In the genomic region with DNA sequence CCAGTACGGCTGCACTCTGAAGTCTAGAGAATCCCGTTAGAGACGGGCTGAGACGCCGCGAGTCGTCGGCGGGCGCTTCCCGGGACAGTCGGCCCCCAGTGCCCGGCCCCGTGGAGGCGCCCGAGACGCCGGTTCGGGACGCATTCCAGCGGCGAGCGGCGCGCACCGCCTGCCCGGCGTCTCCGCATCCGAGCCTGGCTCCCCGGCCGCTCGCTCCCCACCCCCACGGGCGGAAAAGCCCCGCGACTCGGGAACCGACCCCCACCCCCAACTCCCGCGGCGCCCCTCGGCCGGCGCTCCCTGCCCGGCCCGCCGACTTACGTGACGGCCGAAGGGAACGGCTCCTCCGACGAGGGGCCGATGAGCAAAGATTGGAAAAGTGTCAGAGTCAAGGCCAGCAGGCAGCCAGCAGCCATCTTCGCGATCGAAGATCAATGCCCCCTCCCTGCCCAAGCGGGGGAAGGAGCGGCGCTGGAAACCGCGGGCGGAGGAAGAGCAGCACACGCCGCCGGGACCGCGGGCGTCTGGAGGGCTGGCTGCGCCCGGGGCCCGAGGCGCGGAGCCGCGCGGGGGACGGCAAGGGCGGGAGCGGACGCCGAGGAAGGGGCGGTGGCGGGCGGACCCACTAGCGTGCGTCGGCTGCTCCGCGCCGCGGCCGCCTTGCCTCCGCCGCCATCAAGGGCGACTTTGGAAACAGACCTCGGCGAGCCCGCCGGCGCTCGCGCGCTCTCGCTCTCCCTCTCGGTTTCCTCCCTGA, we compare ENCODE assay signal across 8 cellular contexts. TPM values are rescaled to one million over a fixed set of nuclear protein-coding genes. Genes with fewer than 3 reads are reported as not detected.
A peak's percentile ranks its signal among the peaks of the same experiment; 100 is the strongest.
DNase-seq lines count a peak whose midpoint lies in the region; ATAC-seq, FAIRE-seq and TF ChIP-seq lines count a peak whose summit lies in the region.

A gene (minus strand): TSS at position 734 of the 757 bp plus-strand sequence.

- intact Hi-C loops in HepG2 (cut with micrococcal nuclease; ENCODE audit: unreplicated experiment): no loop called here

- peak within 1 kb of the TSS in 2 of 3 experiments; percentile 39 to 52; a peak in 4 of 6 replicates for H3K4me3 ChIP-seq in HepG2 (replicated peaks in 1 of 3; ENCODE audit: insufficient read depth in 1 of 3, low read depth in 2 of 3, low read length in 3 of 3)

- WGBS in HepG2 (ENCODE audit: low lambda C conversion rate): 70% methylated on average over 41 of the region's 107 CpGs

- H4K20me1 ChIP-seq in HepG2 (ENCODE audit: insufficient read depth, low read length): no peaks in the 10 kb centered on the region

- FAIRE-seq in GM12892 (lab: Jason Lieb, UNC) (no peak), HepG2 (lab: Jason Lieb, UNC) (no peak)

- no peaks in the 10 kb centered on the region for H3K79me2 ChIP-seq in HepG2 (ENCODE audit: insufficient read depth, low read length)

- no peak within 1 kb of the TSS for H2AFZ ChIP-seq in HepG2 (ENCODE audit: low read length)

- POLR2A ChIA-PET in HepG2 (lab: Yijun Ruan, JAX): no interaction called here

- ATAC-seq in HepG2 (peak; percentile 87), GM21390 (IDR thresholded peaks at IDR 0.05; ENCODE audit: unreplicated experiment) (no peak), GM19467 (IDR thresholded peaks at IDR 0.05; ENCODE audit: unreplicated experiment) (no peak)
- ATAC-seq in stimulated activated naive CD8-positive, alpha-beta T cell treated with anti-CD3 and anti-CD28 coated beads, Interleukin-15, Interleukin-2, amounts not matched to agents 100 U/mL and 50 U/mL, for 24 hours: peak; percentile 28

- in situ Hi-C loops in HepG2 (cut with HindIII; ENCODE audit: extremely low pct_ligation_motif_present, low pct_unique_long_range_greater_than_20kb): no loop called here

- TF ChIP-seq EP300 in HepG2 (IDR thresholded peaks at IDR 0.05; ENCODE audit: low read depth in 2 of 2, low read length in 2 of 2) (no peak), HepG2 (CRISPR knock-in tag; IDR thresholded peaks at IDR 0.05; ENCODE audit: borderline replicate concordance) (no peak)

- TF ChIP-seq POLR2A in GM12892 (IDR thresholded peaks at IDR 0.05; ENCODE audit: low read depth, low read length) (no peak), HepG2 (IDR thresholded peaks at IDR 0.05; ENCODE audit: insufficient read depth in 1 of 2, low read depth in 2 of 2, low read length in 2 of 2) (no peak)

- BruUV-seq in HepG2 (replicated peaks; lab: Mats Ljungman, UMichigan): no TSS peak

- DNase-seq in AG08396 (ENCODE audit: low spot score): peak; percentile 79
- DNase-seq in GM12892 (ENCODE audit: insufficient read length): peak; percentile 20
- DNase-seq in NOMO-1 treated with DMSO at 0.1 percent for 48 hours (lab: John Stamatoyannopoulos, UW; ENCODE audit: unreplicated experiment): peak; percentile 45
- peak; percentile 53 for DNase-seq in dermis blood vessel endothelial cell
- DNase-seq in HepG2 (ENCODE audit: low spot score): no peak
- DNase-seq in stimulated activated naive CD8-positive, alpha-beta T cell treated with anti-CD3 and anti-CD28 coated beads, Interleukin-15, Interleukin-2, amounts not matched to agents 100 U/mL and 50 U/mL, for 24 hours: peak; percentile 9

- H3K9me3 ChIP-seq in HepG2 (ENCODE audit: low read length): no peaks in the 10 kb centered on the region

- H3K4me1 ChIP-seq in HepG2 (ENCODE audit: insufficient read depth, low read length): peaks cover 5% of the 10 kb centered on the region; the same call in 1 of the 2 replicates

- no peak within 1 kb of the TSS for H3K9ac ChIP-seq in HepG2 (ENCODE audit: insufficient read depth, low read depth, low read length)

- TF ChIP-seq CTCF in HepG2 (CRISPR knock-in tag; IDR thresholded peaks at IDR 0.05): no peak

- CTCF ChIA-PET in HepG2 (lab: Yijun Ruan, JAX; ENCODE audit: low intra/inter-chr PET ratio, low total read pairs): no interaction called here

- peaks cover 0 to 16% of the 10 kb centered on the region in 2 experiments; a peak in 3 of 5 replicates for H3K27me3 ChIP-seq in HepG2 (ENCODE audit: control insufficient read depth in 1 of 2, insufficient read depth in 2 of 2, low read length in 2 of 2)

- no peak within 1 kb of the TSS for H3K27ac ChIP-seq in HepG2 (ENCODE audit: extremely low read length, insufficient read depth, low read length)

- H3K4me2 ChIP-seq in HepG2 (ENCODE audit: low read depth, low read length): peak within 1 kb of the TSS; percentile 57

- TF ChIP-seq RAD21 in HepG2 (CRISPR knock-in tag; IDR thresholded peaks at IDR 0.05): no peak

- no peaks in the 10 kb centered on the region for H3K36me3 ChIP-seq in HepG2 (replicated peaks in 1 of 2; ENCODE audit: control insufficient read depth in 1 of 2, insufficient read depth in 2 of 2, low read length in 2 of 2)

TF ChIP-seq in HepG2, 621 proteins besides CTCF, POLR2A, EP300 and RAD21:
- peak; percentile 27 for TF ChIP-seq YY1 (IDR thresholded peaks at IDR 0.05; ENCODE audit: insufficient read depth, insufficient replicate concordance, low read depth, low read length)
- peak; percentile 3 for TF ChIP-seq HNRNPLL (IDR thresholded peaks at IDR 0.05; ENCODE audit: low read depth, low read length, poor library complexity, severe bottlenecking)
- no peak for TF ChIP-seq RORA (CRISPR knock-in tag; IDR thresholded peaks at IDR 0.05)

RNA-seq across cellular contexts. Expression of the gene that starts here (rescaled TPM):
- polyA plus RNA-seq in GM12892 (2012; ENCODE audit: missing spikeins): 0.04 TPM
- total RNA-seq in dermis blood vessel endothelial cell (20.6 and 35.7 TPM in 2 replicates), HepG2 (2016; rRNA removed; fragmentation: Illumina TruSeq; extraction: Trizol) (not detected in 2 replicates)
- total RNA-seq in HepG2 (2016; cell fraction: cytosol; rRNA removed; fragmentation: Illumina TruSeq; extraction: Trizol; ENCODE audit: low read depth): not detected in 2 replicates
- not detected in 2 replicates for total RNA-seq in HepG2 (2016; cell fraction: insoluble cytoplasmic fraction; rRNA removed; fragmentation: Illumina TruSeq; extraction: Trizol)
- total RNA-seq in HepG2 (2016; cell fraction: membrane; rRNA removed; fragmentation: Illumina TruSeq; extraction: Trizol): not detected in 2 replicates
- not detected in 2 replicates for total RNA-seq in HepG2 (2016; cell fraction: nucleus; rRNA removed; fragmentation: Illumina TruSeq; extraction: Trizol)
- not detected in 2 replicates for polyA plus RNA-seq in HepG2 (2011; rRNA removed)
- not detected in 2 replicates for polyA plus RNA-seq in HepG2 (2011; cell fraction: cytosol; rRNA removed)
- not detected in 2 replicates for polyA plus RNA-seq in HepG2 (2011; cell fraction: nucleus; rRNA removed)
- polyA plus RNA-seq in HepG2 (2012): not detected in 2 replicates
- not detected in 2 replicates for polyA plus RNA-seq in HepG2 (2016; cell fraction: cytosol; fragmentation: Illumina TruSeq; extraction: Trizol; ENCODE audit: low read depth)
- polyA plus RNA-seq in HepG2 (2016; cell fraction: insoluble cytoplasmic fraction; fragmentation: Illumina TruSeq; extraction: Trizol; ENCODE audit: low read depth): not detected in 2 replicates
- polyA plus RNA-seq in HepG2 (2016; cell fraction: membrane; fragmentation: Illumina TruSeq; extraction: Trizol; ENCODE audit: low read depth): not detected in 2 replicates
- polyA plus RNA-seq in HepG2 (2016; cell fraction: nucleus; fragmentation: Illumina TruSeq; extraction: Trizol; ENCODE audit: insufficient read depth, low read depth): not detected in 2 replicates
- 19.0 TPM in 1 of 2 replicates, not detected in the other for polyA minus RNA-seq in HepG2 (2011; rRNA and poly(A)+ RNA removed; ENCODE audit: low replicate concordance)
- polyA minus RNA-seq in HepG2 (2011; cell fraction: cytosol; rRNA and poly(A)+ RNA removed): not detected in 2 replicates
- not detected in 2 replicates for polyA minus RNA-seq in HepG2 (2011; cell fraction: nucleus; rRNA and poly(A)+ RNA removed)

Comparison
In these comparisons a context has a peak if more than half of its experiments do, and no peak if none do; other contexts are left out.
1. RNA of the gene that starts here (total RNA-seq): 20.6 to 35.7 TPM in dermis blood vessel endothelial cell; not detected in HepG2; every median in the first group is over 10 times any median in the second.
2. ATAC-seq: peak in HepG2 (single experiment) and stimulated activated naive CD8-positive, alpha-beta T cell treated with anti-CD3 and anti-CD28 coated beads, Interleukin-15, Interleukin-2, amounts not matched to agents 100 U/mL and 50 U/mL, for 24 hours (single experiment); none in GM21390 (single experiment) and GM19467 (single experiment).